ENCODE assay signal across 8 cellular contexts in genomic region chr22:25462474-25463346, GRCh38.
DNase-seq lines count a peak whose midpoint lies in the region; ATAC-seq and TF ChIP-seq lines count a peak whose summit lies in the region.
"Not testable (repeated sequence)": the region's sequence is repeated elsewhere in the genome, so short reads cannot be mapped to it uniquely, and the experiment has no call there.

No MANE protein-coding gene starts in this region.

- in situ Hi-C loops in IMR-90 (cut with MboI; ENCODE audit: low sequenced_read_pairs) = loop anchor here (25.0 kb wide), 1 partner anchor 875 kb away; no protein-coding TSS in a partner anchor

- intact Hi-C loops in IMR-90 (cut with micrococcal nuclease) = loop anchor here (1.0 to 10.0 kb wide), 5 partner anchors 128 to 872 kb away; no protein-coding TSS in a partner anchor

- H3K9me3 Mint-ChIP-seq in activated CD4-positive, alpha-beta memory T cell treated with anti-CD3 and anti-CD28 coated beads, Interleukin-2, amount 10 ng/mL, durations not matched to agents 7 days and 5 days = not testable (repeated sequence)

- H2BK120ac ChIP-seq in IMR-90 (ENCODE audit: low read depth, low read length) = not testable (repeated sequence)

- H3K4ac ChIP-seq in IMR-90 (ENCODE audit: low read depth, low read length) = not testable (repeated sequence)

- H2BK20ac ChIP-seq in IMR-90 (ENCODE audit: low read depth, low read length) = not testable (repeated sequence)

- not testable (repeated sequence) for H4K91ac ChIP-seq in IMR-90 (ENCODE audit: insufficient read depth, low read depth, low read length)

- H3K4me3 Mint-ChIP-seq in activated CD4-positive, alpha-beta memory T cell treated with anti-CD3 and anti-CD28 coated beads, Interleukin-2, amount 10 ng/mL, durations not matched to agents 7 days and 5 days = not testable (repeated sequence)

- H3K56ac ChIP-seq in IMR-90 (ENCODE audit: extremely low read depth, insufficient read depth, low read length) = not testable (repeated sequence)

- not testable (repeated sequence) for BruUV-seq in IMR-90 (replicated peaks; lab: Mats Ljungman, UMichigan)

- peaks cover 14% of the 10 kb centered on the region for H3K4me1 Mint-ChIP-seq in activated CD4-positive, alpha-beta memory T cell treated with anti-CD3 and anti-CD28 coated beads, Interleukin-2, amount 10 ng/mL, durations not matched to agents 7 days and 5 days

- peak; percentile 98 for TF ChIP-seq CTCF in AG04450 (IDR thresholded peaks at IDR 0.05; ENCODE audit: low read depth, low read length)
- peak; percentile 99 for TF ChIP-seq CTCF in IMR-90 (conservative IDR thresholded peaks at IDR 0.05; ENCODE audit: low read depth, low read length)
- TF ChIP-seq CTCF in choroid plexus epithelial cell (conservative IDR thresholded peaks at IDR 0.05; ENCODE audit: low read depth, low read length) = peak; percentile 99

- H2AK9ac ChIP-seq in IMR-90 (replicated peaks; ENCODE audit: low read depth, low read length, poor library complexity) = peak overlapping the region; percentile 2

- H2BK15ac ChIP-seq in IMR-90 (ENCODE audit: low read depth, low read length) = not testable (repeated sequence)

- DNase-seq in AG04450 (ENCODE audit: low read depth, low spot score) (peak; percentile 24), IMR-90 (peak; percentile 74), NOMO-1 treated with dmso at 0.1 percent for 144 hours (lab: John Stamatoyannopoulos, UW; ENCODE audit: unreplicated experiment) (peak; percentile 47), choroid plexus epithelial cell (ENCODE audit: low read depth) (peak; percentile 84), kidney glomerular epithelial cell (lab: John Stamatoyannopoulos, UW) (peak; percentile 70)
- DNase-seq in activated CD4-positive, alpha-beta memory T cell treated with anti-CD3 and anti-CD28 coated beads, Interleukin-2, amount 10 ng/mL, durations not matched to agents 7 days and 5 days = peak; percentile 82
- DNase-seq in stimulated activated CD4-positive, alpha-beta T cell treated with anti-CD3 and anti-CD28 coated beads, Interleukin-12 subunit alpha, Interleukin-12 subunit beta, amount 100 ng/mL, for 48 hours (ENCODE audit: low read depth in 2 of 3, low spot score in 1 of 3) = peak; percentile 55 to 86 (median 68)

- TF ChIP-seq RAD21 in IMR-90 (IDR thresholded peaks at IDR 0.05; ENCODE audit: low read length) = peak; percentile 99

- not testable (repeated sequence) for H4K20me1 ChIP-seq in IMR-90 (ENCODE audit: insufficient read depth, low read length)

- H3K18ac ChIP-seq in IMR-90 (ENCODE audit: low read depth, low read length) = not testable (repeated sequence)

- H2BK5ac ChIP-seq in IMR-90 (ENCODE audit: low read depth, low read length, poor library complexity, severe bottlenecking) = not testable (repeated sequence)

- CTCF ChIA-PET in AG04450 (lab: Charles Lee) (interaction anchor here (0.5 to 4.3 kb wide), 22 partner anchors 11 to 898 kb away, joined by 3 to 62 read pairs (median 4); no protein-coding TSS in a partner anchor), IMR-90 (lab: Yijun Ruan, JAX) (interaction anchor here (0.6 to 1.6 kb wide), 9 partner anchors 13 to 310 kb away, joined by 3 to 7 read pairs (median 3); no protein-coding TSS in a partner anchor)
- CTCF ChIA-PET in activated CD4-positive, alpha-beta memory T cell treated with anti-CD3 and anti-CD28 coated beads, Interleukin-2, amount 10 ng/mL, durations not matched to agents 7 days and 5 days (lab: Charles Lee) = interaction anchor here (0.6 to 3.2 kb wide), 13 partner anchors 9 to 316 kb away, joined by 3 to 53 read pairs (median 4); no protein-coding TSS in a partner anchor

- not testable (repeated sequence) for H3K14ac ChIP-seq in IMR-90 (replicated peaks; ENCODE audit: low read depth, low read length)

- peaks cover 62% of the 10 kb centered on the region for H3K36me3 Mint-ChIP-seq in activated CD4-positive, alpha-beta memory T cell treated with anti-CD3 and anti-CD28 coated beads, Interleukin-2, amount 10 ng/mL, durations not matched to agents 7 days and 5 days (ENCODE audit: low read depth)

- H3K27me3 Mint-ChIP-seq in activated CD4-positive, alpha-beta memory T cell treated with anti-CD3 and anti-CD28 coated beads, Interleukin-2, amount 10 ng/mL, durations not matched to agents 7 days and 5 days = not testable (repeated sequence)

- H3K9ac ChIP-seq in IMR-90 (ENCODE audit: low read depth, low read length) = not testable (repeated sequence)

- H3K4me3 ChIP-seq in AG04450 (ENCODE audit: low read depth, low read length); IMR-90 (ENCODE audit: insufficient read depth, low read depth, low read length); choroid plexus epithelial cell (ENCODE audit: low read depth, low read length): not testable (repeated sequence)

- H3K27ac Mint-ChIP-seq in activated CD4-positive, alpha-beta memory T cell treated with anti-CD3 and anti-CD28 coated beads, Interleukin-2, amount 10 ng/mL, durations not matched to agents 7 days and 5 days = peak overlapping the region; percentile 63

- not testable (repeated sequence) for H3K9me3 ChIP-seq in AG04450 (ENCODE audit: control insufficient read depth, insufficient read depth, low read length); IMR-90 (ENCODE audit: control insufficient read depth, insufficient read depth, low read length)

- H3K9me1 ChIP-seq in IMR-90 (ENCODE audit: insufficient read depth, low read length) = not testable (repeated sequence)

- not testable (repeated sequence) for H4K5ac ChIP-seq in IMR-90 (ENCODE audit: low read depth, low read length)

- not testable (repeated sequence) for H3K27me3 ChIP-seq in AG04450 (ENCODE audit: control insufficient read depth, insufficient read depth, low read length); IMR-90 (ENCODE audit: control insufficient read depth, insufficient read depth, low read length)

- POLR2A ChIA-PET in AG04450 (lab: Yijun Ruan, JAX); IMR-90 (lab: Charles Lee; ENCODE audit: unreplicated experiment): not testable (repeated sequence)
- POLR2A ChIA-PET in activated CD4-positive, alpha-beta memory T cell treated with anti-CD3 and anti-CD28 coated beads, Interleukin-2, amount 10 ng/mL, durations not matched to agents 7 days and 5 days (lab: Charles Lee) = interaction anchor here (0.7 to 1.6 kb wide), 2 partner anchors 309 to 310 kb away, joined by 3 read pairs; no protein-coding TSS in a partner anchor

- TF ChIP-seq POLR2A in GM18526 (IDR thresholded peaks at IDR 0.05; ENCODE audit: extremely low read depth, insufficient read length) = peak; percentile 20
- TF ChIP-seq POLR2A in IMR-90 (IDR thresholded peaks at IDR 0.05; ENCODE audit: low read depth, low read length) = peak; percentile 66

- not testable (repeated sequence) for H3K23ac ChIP-seq in IMR-90 (ENCODE audit: low read depth, low read length)

- H2AFZ ChIP-seq in IMR-90 (replicated peaks; ENCODE audit: low read length, poor library complexity) = peak overlapping the region; percentile 75

- WGBS in IMR-90 (ENCODE audit: extremely low coverage in 2 of 2, insufficient read length in 1 of 2), 2 experiments = 0% methylated on average over 3 of the region's 15 CpGs; no CpG with 5 or more reads in 1 of the 2 experiments

- H3K79me1 ChIP-seq in IMR-90 (ENCODE audit: low read depth in 1 of 2, low read length in 2 of 2) = not testable (repeated sequence)

- not testable (repeated sequence) for H3K27ac ChIP-seq in AG04450 (ENCODE audit: low read depth, low read length); IMR-90 (ENCODE audit: insufficient read depth, low read length)

- H3K4me2 ChIP-seq in IMR-90 (ENCODE audit: low read depth, low read length) = not testable (repeated sequence)

- peak; percentile 100 for ATAC-seq in IMR-90 (ENCODE audit: low read depth)

- H4K8ac ChIP-seq in IMR-90 (ENCODE audit: low read depth in 2 of 2, low read length in 2 of 2) = peak overlapping the region in 1 of 2 experiments; percentile 13; a peak in 1 of 4 replicates

- not testable (repeated sequence) for H3K4me1 ChIP-seq in IMR-90 (ENCODE audit: control insufficient read depth, insufficient read depth, low read length)

- dilution Hi-C loops in IMR-90 (cut with HindIII; ENCODE audit: low sequenced_read_pairs, unreplicated experiment) = not testable (repeated sequence)

- not testable (repeated sequence) for H2AK5ac ChIP-seq in IMR-90 (ENCODE audit: low read depth, low read length)

- H3K36me3 ChIP-seq in IMR-90 (ENCODE audit: control insufficient read depth, insufficient read depth, low read length) = peaks cover 35% of the 10 kb centered on the region

TF ChIP-seq in IMR-90, 13 proteins besides CTCF, POLR2A, EP300 and RAD21:
- TF ChIP-seq SMC3 (IDR thresholded peaks at IDR 0.05; ENCODE audit: low read depth, low read length) (peak; percentile 97), MAZ (IDR thresholded peaks at IDR 0.05; ENCODE audit: borderline replicate concordance, low read depth, low read length) (peak; percentile 43; the same call in 1 of the 2 replicates)

Comparison
In these comparisons a context has a peak if more than half of its experiments do, and no peak if none do; other contexts are left out.
1. DNase-seq: peak in every context shown above with its lines; median percentile 84 in choroid plexus epithelial cell; 82 in activated CD4-positive, alpha-beta memory T cell treated with anti-CD3 and anti-CD28 coated beads, Interleukin-2, amount 10 ng/mL, durations not matched to agents 7 days and 5 days; 74 in IMR-90; 70 in kidney glomerular epithelial cell; 68 in stimulated activated CD4-positive, alpha-beta T cell treated with anti-CD3 and anti-CD28 coated beads, Interleukin-12 subunit alpha, Interleukin-12 subunit beta, amount 100 ng/mL, for 48 hours; 47 in NOMO-1 treated with dmso at 0.1 percent for 144 hours; 24 in AG04450.